2 cellular contexts compared by ENCODE assay signal in genomic region chr12:53010955-53011354, GRCh38.
TF ChIP-seq lines count a peak whose summit lies in the region.

No MANE protein-coding gene starts in this region.

TF ChIP-seq in HEK293, 187 proteins besides CTCF, POLR2A, EP300 and RAD21:
- TF ChIP-seq ZNF701 (tag by site-specific recombination; IDR thresholded peaks at IDR 0.05): no peak
- peak; percentile 19; the same call in 1 of the 2 replicates for TF ChIP-seq GLIS1 (tag by site-specific recombination; IDR thresholded peaks at IDR 0.05)

TF ChIP-seq in WTC11, 78 proteins besides CTCF, POLR2A, EP300 and RAD21:
- TF ChIP-seq, protein P1, sequence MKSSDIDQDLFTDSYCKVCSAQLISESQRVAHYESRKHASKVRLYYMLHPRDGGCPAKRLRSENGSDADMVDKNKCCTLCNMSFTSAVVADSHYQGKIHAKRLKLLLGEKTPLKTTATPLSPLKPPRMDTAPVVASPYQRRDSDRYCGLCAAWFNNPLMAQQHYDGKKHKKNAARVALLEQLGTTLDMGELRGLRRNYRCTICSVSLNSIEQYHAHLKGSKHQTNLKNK (CRISPR knock-in tag; IDR thresholded peaks at IDR 0.05): no peak
- TF ChIP-seq TP53 (CRISPR knock-in tag; IDR thresholded peaks at IDR 0.05): no peak
- TF ChIP-seq RORB (CRISPR knock-in tag; IDR thresholded peaks at IDR 0.05): no peak
- no peak for TF ChIP-seq MAX (CRISPR knock-in tag; IDR thresholded peaks at IDR 0.05)
- 0 out of 2 replicates have a peak, but pooled peaks have one; percentile 13 for TF ChIP-seq EMX1 (CRISPR knock-in tag; IDR thresholded peaks at IDR 0.05)
- TF ChIP-seq FOXP1 (CRISPR knock-in tag; IDR thresholded peaks at IDR 0.05; ENCODE audit: borderline replicate concordance): no peak
